8 cellular contexts compared by ENCODE assay signal in genomic region chr14:61321385-61322010, GRCh38. TPM values are rescaled to one million over a fixed set of nuclear protein-coding genes. Genes with fewer than 3 reads are reported as not detected.
A peak's percentile ranks its signal among the peaks of the same experiment; 100 is the strongest.
DNase-seq lines count a peak whose midpoint lies in the region; ATAC-seq and TF ChIP-seq lines count a peak whose summit lies in the region.

Gene PRKCH, plus strand, starts transcription at chr14:61321579. Its CDS starts 523 bp downstream, at chr14:61322102.

- peak within 1 kb of the TSS; percentile 96 for H3K4me3 Mint-ChIP-seq in CD4-positive, alpha-beta T cell

- peak; percentile 72 to 85 (median 82) for DNase-seq in CD4-positive, alpha-beta T cell
- DNase-seq in MM.1S (peak; percentile 7), UCSD-AML1 (lab: John Stamatoyannopoulos, UW; ENCODE audit: unreplicated experiment) (peak; percentile 85), brain microvascular endothelial cell (peak; percentile 33), smooth muscle cell of the brain vasculature (ENCODE audit: low read depth, low spot score) (peak; percentile 18)

- no peaks in the 10 kb centered on the region for H3K9me3 ChIP-seq in CD4-positive, alpha-beta T cell (ENCODE audit: control insufficient read depth, low read length)
- no peaks in the 10 kb centered on the region for H3K9me3 ChIP-seq in MM.1S (replicated peaks; ENCODE audit: insufficient read depth, low read length)
- H3K9me3 ChIP-seq in iPS-20b (ENCODE audit: insufficient read depth, low read depth, low read length): peaks cover 11% of the 10 kb centered on the region; the same call in 1 of the 2 replicates

- TF ChIP-seq CTCF in CD4-positive, alpha-beta T cell (IDR thresholded peaks at IDR 0.05): peak; percentile 32
- TF ChIP-seq CTCF in MM.1S (IDR thresholded peaks at IDR 0.05; ENCODE audit: low read length) (no peak), brain microvascular endothelial cell (IDR thresholded peaks at IDR 0.05; ENCODE audit: low read depth, low read length, missing control alignments) (peak; percentile 21)

- peak within 1 kb of the TSS; percentile 39; the same call in 1 of the 2 replicates for H3K4me2 ChIP-seq in MM.1S (ENCODE audit: low read depth, low read length)

- peaks cover 43% of the 10 kb centered on the region for H3K36me3 Mint-ChIP-seq in CD4-positive, alpha-beta T cell (ENCODE audit: low read depth)

- H3K9me3 Mint-ChIP-seq in CD4-positive, alpha-beta T cell: peaks cover 4% of the 10 kb centered on the region

- in situ Hi-C loops in brain microvascular endothelial cell (cut with HindIII; ENCODE audit: low pct_ligation_motif_present, low sequenced_read_pairs): no loop called here

- CTCF ChIA-PET in CD4-positive, alpha-beta T cell (lab: Charles Lee): interaction anchor here (0.6 to 3.6 kb wide), 21 partner anchors 9 to 408 kb away, joined by 3 to 29 read pairs (median 4); no protein-coding TSS in a partner anchor

- POLR2A ChIA-PET in CD4-positive, alpha-beta T cell (lab: Charles Lee): interaction anchor here (0.6 to 6.9 kb wide), 23 partner anchors 13 to 250 kb away, joined by 3 to 185 read pairs (median 5); no protein-coding TSS in a partner anchor

- H3F3A ChIP-seq in MM.1S (ENCODE audit: insufficient read depth, low read length): no peaks in the 10 kb centered on the region

- H3K27me3 ChIP-seq in CD4-positive, alpha-beta T cell (ENCODE audit: control insufficient read depth, insufficient read depth, low read length): no peaks in the 10 kb centered on the region
- H3K27me3 ChIP-seq in MM.1S (replicated peaks; ENCODE audit: insufficient read depth, low read length) (no peaks in the 10 kb centered on the region), brain microvascular endothelial cell (replicated peaks) (no peaks in the 10 kb centered on the region), iPS-20b (ENCODE audit: insufficient read depth, low read length) (peaks cover 48% of the 10 kb centered on the region)

- H3K4me1 Mint-ChIP-seq in CD4-positive, alpha-beta T cell (ENCODE audit: low read depth): peaks cover 26% of the 10 kb centered on the region

- ATAC-seq in CD4-positive, alpha-beta T cell (ENCODE audit: poor library complexity): peak; percentile 73
- ATAC-seq in GM21390 (IDR thresholded peaks at IDR 0.05; ENCODE audit: unreplicated experiment) (peak; percentile 67), GM18873 (IDR thresholded peaks at IDR 0.05; ENCODE audit: low FRiP score, unreplicated experiment) (no peak)

- H3K9ac ChIP-seq in MM.1S (ENCODE audit: low read length) (no peak within 1 kb of the TSS), iPS-20b (ENCODE audit: low read depth, low read length) (peak within 1 kb of the TSS; percentile 21; the same call in 1 of the 2 replicates)

- no peaks in the 10 kb centered on the region for H3K9me2 ChIP-seq in MM.1S (replicated peaks; ENCODE audit: insufficient read depth, low read length)

- intact Hi-C loops in CD4-positive, alpha-beta T cell (cut with DNase I, micrococcal nuclease): loop anchor here (2.0 to 5.0 kb wide), 6 partner anchors 15 to 133 kb away; no protein-coding TSS in a partner anchor

- H3K4me1 ChIP-seq in MM.1S (ENCODE audit: low read length) (no peaks in the 10 kb centered on the region), iPS-20b (ENCODE audit: insufficient read depth, low read length) (peaks cover 5% of the 10 kb centered on the region; the same call in 1 of the 2 replicates)

- no peaks in the 10 kb centered on the region for H3K79me2 ChIP-seq in MM.1S (ENCODE audit: low read length)

- no peak within 1 kb of the TSS for H2AFZ ChIP-seq in MM.1S (ENCODE audit: low read length)

- H3K27ac Mint-ChIP-seq in CD4-positive, alpha-beta T cell: no peak within 1 kb of the TSS

- H3K4me3 ChIP-seq in MM.1S (ENCODE audit: low read length) (peak within 1 kb of the TSS; percentile 12; the same call in 1 of the 2 replicates), brain microvascular endothelial cell (ENCODE audit: low read depth, low read length) (peak within 1 kb of the TSS; percentile 56), iPS-20b (ENCODE audit: low read length) (peak within 1 kb of the TSS; percentile 67)

- H4K20me1 ChIP-seq in MM.1S (ENCODE audit: insufficient read depth, low read length): no peaks in the 10 kb centered on the region

- no peaks in the 10 kb centered on the region for H3K27me3 Mint-ChIP-seq in CD4-positive, alpha-beta T cell

- no peaks in the 10 kb centered on the region for H3K36me3 ChIP-seq in MM.1S (replicated peaks; ENCODE audit: insufficient read depth, low read length)
- no peaks in the 10 kb centered on the region for H3K36me3 ChIP-seq in brain microvascular endothelial cell (replicated peaks)
- no peaks in the 10 kb centered on the region for H3K36me3 ChIP-seq in iPS-20b (ENCODE audit: insufficient read depth, low read depth, low read length)

- peak within 1 kb of the TSS; percentile 87 for H3K27ac ChIP-seq in CD4-positive, alpha-beta T cell (ENCODE audit: low read depth, low read length)
- H3K27ac ChIP-seq in MM.1S (ENCODE audit: low read length) (no peak within 1 kb of the TSS), brain microvascular endothelial cell (no peak within 1 kb of the TSS), iPS-20b (ENCODE audit: low read length) (no peak within 1 kb of the TSS)

RNA-seq across cellular contexts. Expression of gene PRKCH, which starts in this region (rescaled TPM):
- total RNA-seq in CD4-positive, alpha-beta T cell: 100 to 1,000 TPM; 378 to 385 TPM

Comparison
In these comparisons a context has a peak if more than half of its experiments do, and no peak if none do; other contexts are left out.
1. DNase-seq: peak in every context shown above with its lines; median percentile 85 in UCSD-AML1; 82 in CD4-positive, alpha-beta T cell; 33 in brain microvascular endothelial cell; 18 in smooth muscle cell of the brain vasculature; 7 in MM.1S.
2. H3K4me3 ChIP-seq: peak in every context shown above with its lines; median percentile 67 in iPS-20b; 56 in brain microvascular endothelial cell; 12 in MM.1S.